In genomic region chr7:5702876-5703571, GRCh38 we compare ENCODE assay signal across 8 cellular contexts.
DNase-seq lines count a peak whose midpoint lies in the region; ATAC-seq and TF ChIP-seq lines count a peak whose summit lies in the region.

No MANE protein-coding gene starts in this region.

- peak overlapping the region; percentile 59 for H3K27ac ChIP-seq in SU-DHL-6 (ENCODE audit: low read depth, low read length)

- no peaks in the 10 kb centered on the region for H4K20me1 ChIP-seq in SU-DHL-6 (ENCODE audit: low read depth, low read length)

- H3F3A ChIP-seq in SU-DHL-6 (ENCODE audit: insufficient read depth), result peaks cover 23% of the 10 kb centered on the region

- H3K79me2 ChIP-seq in SU-DHL-6 (ENCODE audit: insufficient read depth, low read length), result no peaks in the 10 kb centered on the region

- H3K4me1 Mint-ChIP-seq in HFFc6 (ENCODE audit: low read depth), result peaks cover 37% of the 10 kb centered on the region

- intact Hi-C loops in cardiac septum (cut with DNase I), result loop anchor here (5.0 kb wide), 1 partner anchor 36 kb away; no protein-coding TSS in a partner anchor

- H3K27me3 Mint-ChIP-seq in HFFc6 (ENCODE audit: insufficient read depth), result no peaks in the 10 kb centered on the region; the same call in 1 of the 2 replicates

- H3K9me3 ChIP-seq in SU-DHL-6 (ENCODE audit: insufficient read depth, low read length), result no peaks in the 10 kb centered on the region

- peak overlapping the region; percentile 11 for H3K4me2 ChIP-seq in SU-DHL-6 (ENCODE audit: low read depth, low read length, poor library complexity, severe bottlenecking)

- peak overlapping the region; percentile 6; the same call in 1 of the 2 replicates for H3K9ac ChIP-seq in SU-DHL-6 (ENCODE audit: low read length)

- no peaks in the 10 kb centered on the region for H3K9me3 Mint-ChIP-seq in HFFc6

- H3K27me3 ChIP-seq in SU-DHL-6 (ENCODE audit: low read length), result no peaks in the 10 kb centered on the region

- no peak for TF ChIP-seq CTCF in HFFc6 (IDR thresholded peaks at IDR 0.05)
- no peak for TF ChIP-seq CTCF in SU-DHL-6 (IDR thresholded peaks at IDR 0.05; ENCODE audit: insufficient read depth, low read length, poor library complexity, severe bottlenecking)

- H3K4me3 Mint-ChIP-seq in HFFc6, result no peak overlapping the region

- peaks cover 19% of the 10 kb centered on the region for H3K36me3 Mint-ChIP-seq in HFFc6 (ENCODE audit: low read depth)

- ATAC-seq in HG02970 (IDR thresholded peaks at IDR 0.05; ENCODE audit: low FRiP score, unreplicated experiment), result no peak
- no peak for ATAC-seq in HG02642 (IDR thresholded peaks at IDR 0.05; ENCODE audit: poor library complexity, unreplicated experiment)

- no peak overlapping the region for H2AFZ ChIP-seq in SU-DHL-6 (ENCODE audit: low read depth, low read length, severe bottlenecking)

- DNase-seq in HFFc6 (peak; percentile 19), cardiac septum (ENCODE audit: low spot score) (peak; percentile 85), putamen (ENCODE audit: low spot score) (peak; percentile 96), RKO (ENCODE audit: low spot score) (no peak), germinal center (ENCODE audit: low spot score) (no peak)

- H3K4me3 ChIP-seq in SU-DHL-6 (ENCODE audit: insufficient read depth, low read length, poor library complexity, severe bottlenecking), result no peak overlapping the region

- H3K9me2 ChIP-seq in SU-DHL-6 (replicated peaks; ENCODE audit: insufficient read depth, low read length), result no peaks in the 10 kb centered on the region

- peak overlapping the region; percentile 44 for H3K27ac Mint-ChIP-seq in HFFc6

- 0 out of 2 replicates have a peak, but pooled peaks cover under 1% of the 10 kb centered on the region for H3K36me3 ChIP-seq in SU-DHL-6 (ENCODE audit: low read length)

Comparison
In these comparisons a context has a peak if more than half of its experiments do, and no peak if none do; other contexts are left out.
1. DNase-seq: peak in HFFc6 (single experiment), cardiac septum (single experiment) and putamen (single experiment); none in RKO (single experiment) and germinal center (single experiment).